ENCODE assay signal across 1 cellular context in genomic region chr17:47066841-47067682, GRCh38.
A peak's percentile ranks its signal among the peaks of the same experiment; 100 is the strongest.
TF ChIP-seq lines count a peak whose summit lies in the region.

No MANE protein-coding gene starts in this region.

TF ChIP-seq in HCT116, 20 proteins besides CTCF, POLR2A, EP300 and RAD21 (continued from another document):
- TF ChIP-seq CEBPB (IDR thresholded peaks at IDR 0.05; ENCODE audit: low read depth) (no peak; the same call in 1 of the 2 replicates), ELF1 (IDR thresholded peaks at IDR 0.05; ENCODE audit: borderline replicate concordance, low read depth) (peak; percentile 88), EZH2 (IDR thresholded peaks at IDR 0.05) (no peak), EZH2phosphoT487 (IDR thresholded peaks at IDR 0.05; ENCODE audit: borderline replicate concordance) (no peak), SP1 (IDR thresholded peaks at IDR 0.05; ENCODE audit: low read depth) (peak; percentile 89), CBX3 (IDR thresholded peaks at IDR 0.05; ENCODE audit: low read depth) (peak; percentile 97), SIN3A (IDR thresholded peaks at IDR 0.05; ENCODE audit: low read depth) (peak; percentile 92), EGR1 (IDR thresholded peaks at IDR 0.05; ENCODE audit: low read depth) (no peak), MAX (IDR thresholded peaks at IDR 0.05) (peak; percentile 92), JUND (IDR thresholded peaks at IDR 0.05) (peak; percentile 65), ATF3 (IDR thresholded peaks at IDR 0.05) (no peak), ZFX (IDR thresholded peaks at IDR 0.05) (peak; percentile 92)
